Comparison of ENCODE assay signal across 8 cellular contexts in the genomic region with DNA sequence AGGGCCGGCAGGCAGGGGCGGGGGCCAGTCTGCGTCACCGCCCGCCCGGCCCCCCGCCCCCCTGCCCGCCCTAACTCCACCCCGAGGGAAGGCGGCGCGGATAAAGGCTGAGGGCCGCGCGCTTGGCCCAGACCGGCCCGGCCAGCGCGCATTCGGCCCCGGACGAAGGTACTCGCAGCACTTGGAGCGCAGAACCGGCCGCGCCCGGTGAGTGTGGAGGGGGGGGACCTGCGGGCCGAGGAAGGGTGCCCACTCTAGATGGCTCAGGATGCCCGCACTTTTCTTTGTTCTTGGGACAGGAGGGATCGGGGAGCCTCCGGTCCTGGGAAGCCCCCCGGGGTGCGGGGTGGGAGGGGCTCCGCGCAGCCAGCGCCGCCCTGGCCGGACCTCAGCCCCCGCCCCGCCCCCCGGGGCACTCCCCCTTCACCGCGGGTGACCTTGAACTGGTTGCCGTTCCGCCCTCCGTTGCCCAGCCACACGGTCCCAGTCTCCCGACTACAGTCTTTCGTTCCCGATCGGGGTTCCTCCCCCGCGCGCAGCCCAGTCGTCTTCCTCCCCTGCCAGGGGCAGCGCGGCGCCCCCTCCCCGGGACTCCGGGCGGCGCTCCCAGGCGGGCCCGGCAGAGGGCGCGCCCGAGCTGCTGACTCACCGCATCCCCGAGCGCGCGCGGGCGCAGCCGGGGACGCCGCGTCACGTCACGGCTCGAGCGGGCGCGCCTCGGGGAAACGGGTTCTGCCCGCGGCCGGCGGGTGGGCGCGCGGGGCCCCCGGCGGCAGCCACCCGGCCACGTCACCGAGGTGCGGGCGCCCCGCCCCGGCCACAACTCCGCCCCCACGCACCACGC. TPM values are rescaled to one million over a fixed set of nuclear protein-coding genes. Genes with fewer than 3 reads are reported as not detected.
A peak's percentile ranks its signal among the peaks of the same experiment; 100 is the strongest.
DNase-seq lines count a peak whose midpoint lies in the region; ATAC-seq and TF ChIP-seq lines count a peak whose summit lies in the region.

Gene MIDN, plus strand, starts transcription at position 130 of the 844 bp plus-strand sequence. CDS start 1,714 bp downstream, outside the sequence.

- DNase-seq in NCI-H187 (lab: John Stamatoyannopoulos, UW), result peak; percentile 72 to 74
- no peak for DNase-seq in NCI-H187 treated with DMSO at 0.1 percent for 48 hours (lab: John Stamatoyannopoulos, UW)
- peak; percentile 80 for DNase-seq in NCI-H146 (lab: John Stamatoyannopoulos, UW)
- peak; percentile 80 for DNase-seq in activated CD4-positive, alpha-beta T cell treated with anti-CD3 and anti-CD28 coated beads for 1 hour
- no peak for DNase-seq in coronary artery (ENCODE audit: low spot score)
- DNase-seq in left lobe of liver (ENCODE audit: low spot score), result peak; percentile 92
- peak; percentile 84 for DNase-seq in stimulated activated CD4-positive, alpha-beta T cell treated with anti-CD3 and anti-CD28 coated beads, Interleukin-4, amount 100 ng/mL, for 1 hour

- ATAC-seq in HG02610 (IDR thresholded peaks at IDR 0.05; ENCODE audit: unreplicated experiment) (peak; percentile 15), left lobe of liver (peak; percentile 33)

- TF ChIP-seq CTCF in coronary artery (IDR thresholded peaks at IDR 0.05), result peak; percentile 96

- H3K4me3 ChIP-seq in coronary artery, result peak within 1 kb of the TSS; percentile 96

- H3K27ac ChIP-seq in coronary artery, result peak within 1 kb of the TSS; percentile 99

RNA-seq across cellular contexts. Expression of gene MIDN, which starts in this region (rescaled TPM):
- total RNA-seq in left lobe of liver, result 51.7 TPM

Comparison
In these comparisons a context has a peak if more than half of its experiments do, and no peak if none do; other contexts are left out.
1. DNase-seq: peak in NCI-H187 (2 of 2), NCI-H146 (single experiment), activated CD4-positive, alpha-beta T cell treated with anti-CD3 and anti-CD28 coated beads for 1 hour (single experiment), left lobe of liver (single experiment) and stimulated activated CD4-positive, alpha-beta T cell treated with anti-CD3 and anti-CD28 coated beads, Interleukin-4, amount 100 ng/mL, for 1 hour (single experiment); none in NCI-H187 treated with DMSO at 0.1 percent for 48 hours (single experiment) and coronary artery (single experiment).